In genomic region chr18:809985-810642, GRCh38 we compare ENCODE assay signal across 8 cellular contexts. TPM values are rescaled to one million over a fixed set of nuclear protein-coding genes. Genes with fewer than 3 reads are reported as not detected.
DNase-seq lines count a peak whose midpoint lies in the region; ATAC-seq and TF ChIP-seq lines count a peak whose summit lies in the region.

No MANE protein-coding gene starts in this region.

- no peaks in the 10 kb centered on the region for H3K27me3 Mint-ChIP-seq in activated T-cell treated with anti-CD3 and anti-CD28 coated beads, Interleukin-2, amount 50 U/mL, for 72 hours (ENCODE audit: low read depth)

- DNase-seq in activated T-cell treated with anti-CD3 and anti-CD28 coated beads, Interleukin-2, amount 50 U/mL, for 72 hours, result no peak
- DNase-seq in activated T-cell treated with anti-CD3 and anti-CD28 coated beads, Interleukin-2, amount 50 U/mL, for 1 hour, result no peak
- DNase-seq in choroid plexus epithelial cell (ENCODE audit: low read depth) (peak; percentile 27), COR-L47 (lab: John Stamatoyannopoulos, UW) (no peak), LoVo (ENCODE audit: low spot score) (no peak), AML-193 (lab: John Stamatoyannopoulos, UW) (no peak)
- no peak for DNase-seq in stimulated activated effector memory CD8-positive, alpha-beta T cell treated with anti-CD3 and anti-CD28 coated beads, Interleukin-12 subunit alpha, Interleukin-12 subunit beta, amount 100 ng/mL, for 72 hours (ENCODE audit: low spot score in 2 of 2)

- H3K27ac Mint-ChIP-seq in activated T-cell treated with anti-CD3 and anti-CD28 coated beads, Interleukin-2, amount 50 U/mL, for 72 hours, result peak overlapping the region; percentile 93
- peak overlapping the region; percentile 95 for H3K27ac Mint-ChIP-seq in stimulated activated effector memory CD8-positive, alpha-beta T cell treated with anti-CD3 and anti-CD28 coated beads, Interleukin-12 subunit alpha, Interleukin-12 subunit beta, amount 100 ng/mL, for 72 hours

- no peaks in the 10 kb centered on the region for H3K9me3 Mint-ChIP-seq in activated T-cell treated with anti-CD3 and anti-CD28 coated beads, Interleukin-2, amount 50 U/mL, for 72 hours
- H3K9me3 Mint-ChIP-seq in stimulated activated effector memory CD8-positive, alpha-beta T cell treated with anti-CD3 and anti-CD28 coated beads, Interleukin-12 subunit alpha, Interleukin-12 subunit beta, amount 100 ng/mL, for 72 hours, result no peaks in the 10 kb centered on the region

- TF ChIP-seq CTCF in choroid plexus epithelial cell (conservative IDR thresholded peaks at IDR 0.05; ENCODE audit: low read depth, low read length), result no peak

- peak overlapping the region; percentile 93 for H3K4me3 ChIP-seq in choroid plexus epithelial cell (ENCODE audit: low read depth, low read length)

- peaks cover 80% of the 10 kb centered on the region for H3K4me1 Mint-ChIP-seq in activated T-cell treated with anti-CD3 and anti-CD28 coated beads, Interleukin-2, amount 50 U/mL, for 72 hours (ENCODE audit: low read depth)
- H3K4me1 Mint-ChIP-seq in stimulated activated effector memory CD8-positive, alpha-beta T cell treated with anti-CD3 and anti-CD28 coated beads, Interleukin-12 subunit alpha, Interleukin-12 subunit beta, amount 100 ng/mL, for 72 hours, result peaks cover 70% of the 10 kb centered on the region

- no peak for ATAC-seq in activated T-cell treated with anti-CD3 and anti-CD28 coated beads, Interleukin-2, amount 50 U/mL, for 72 hours (replicated peaks in 1 of 2)
- ATAC-seq in HG03521 (IDR thresholded peaks at IDR 0.05; ENCODE audit: unreplicated experiment), result peak; percentile 16
- no peak for ATAC-seq in stimulated activated effector memory CD8-positive, alpha-beta T cell treated with anti-CD3 and anti-CD28 coated beads, Interleukin-12 subunit alpha, Interleukin-12 subunit beta, amount 100 ng/mL, for 72 hours

- H3K4me3 Mint-ChIP-seq in activated T-cell treated with anti-CD3 and anti-CD28 coated beads, Interleukin-2, amount 50 U/mL, for 72 hours, result peak overlapping the region; percentile 93 to 94
- peak overlapping the region; percentile 87 for H3K4me3 Mint-ChIP-seq in stimulated activated effector memory CD8-positive, alpha-beta T cell treated with anti-CD3 and anti-CD28 coated beads, Interleukin-12 subunit alpha, Interleukin-12 subunit beta, amount 100 ng/mL, for 72 hours

- H3K36me3 Mint-ChIP-seq in activated T-cell treated with anti-CD3 and anti-CD28 coated beads, Interleukin-2, amount 50 U/mL, for 72 hours (ENCODE audit: insufficient read depth in 2 of 2), result peaks cover 7 to 8% of the 10 kb centered on the region in 2 donors
- H3K36me3 Mint-ChIP-seq in stimulated activated effector memory CD8-positive, alpha-beta T cell treated with anti-CD3 and anti-CD28 coated beads, Interleukin-12 subunit alpha, Interleukin-12 subunit beta, amount 100 ng/mL, for 72 hours, result peaks cover 47% of the 10 kb centered on the region

RNA-seq across cellular contexts. Expression of gene YES1, which starts 1.9 kb away (rescaled TPM):
- 10 to 100 TPM; 15.3 to 22.5 TPM for total RNA-seq in activated T-cell treated with anti-CD3 and anti-CD28 coated beads, Interleukin-2, amount 50 U/mL, for 72 hours
